ENCODE assay signal across 8 cellular contexts in genomic region chr10:112951349-112952281, GRCh38.
A peak's percentile ranks its signal among the peaks of the same experiment; 100 is the strongest.
DNase-seq lines count a peak whose midpoint lies in the region; TF ChIP-seq lines count a peak whose summit lies in the region.

No MANE protein-coding gene starts in this region.

- DNase-seq in ELF-1 (ENCODE audit: low read depth, low spot score): peak; percentile 84
- peak; percentile 49 for DNase-seq in NAMALWA (ENCODE audit: low spot score)
- peak; percentile 76 for DNase-seq in activated CD8-positive, alpha-beta memory T cell treated with anti-CD3 and anti-CD28 coated beads for 24 hours
- peak; percentile 83 for DNase-seq in epithelial cell of esophagus (ENCODE audit: low read depth)
- no peak for DNase-seq in NCI-H446 treated with DMSO at 0.1 percent for 48 hours (lab: John Stamatoyannopoulos, UW)
- no peak for DNase-seq in cortex of kidney (lab: John Stamatoyannopoulos, UW)

- peaks cover 20 to 44% of the 10 kb centered on the region in 2 donors for H3K4me1 ChIP-seq in mucosa of rectum (ENCODE audit: control insufficient read depth in 2 of 2, insufficient read depth in 2 of 2, low read length in 2 of 2)
- H3K4me1 ChIP-seq in subcutaneous abdominal adipose tissue (ENCODE audit: control insufficient read depth in 5 of 5, insufficient read depth in 5 of 5, low read length in 5 of 5): peaks cover 0 to 55% (median 36%) of the 10 kb centered on the region in 5 donors

- H3K27ac ChIP-seq in mucosa of rectum (ENCODE audit: low read depth in 2 of 2, low read length in 2 of 2) (peak overlapping the region; percentile 93 to 95), subcutaneous abdominal adipose tissue (ENCODE audit: low read depth, low read length) (peak overlapping the region; percentile 96)

- no peaks in the 10 kb centered on the region for H3K36me3 ChIP-seq in mucosa of rectum (ENCODE audit: control insufficient read depth in 2 of 2, insufficient read depth in 2 of 2, low read length in 2 of 2)
- no peaks in the 10 kb centered on the region for H3K36me3 ChIP-seq in subcutaneous abdominal adipose tissue (ENCODE audit: control insufficient read depth in 5 of 5, insufficient read depth in 5 of 5, low read length in 5 of 5)

- TF ChIP-seq CTCF in epithelial cell of esophagus (IDR thresholded peaks at IDR 0.05; ENCODE audit: insufficient read depth, low read depth, low read length, missing control alignments): no peak

- H3K27me3 ChIP-seq in mucosa of rectum (ENCODE audit: control insufficient read depth in 2 of 2, insufficient read depth in 2 of 2, low read length in 2 of 2) (no peaks in the 10 kb centered on the region), subcutaneous abdominal adipose tissue (ENCODE audit: control insufficient read depth in 5 of 5, insufficient read depth in 4 of 5, low read length in 5 of 5) (no peaks in the 10 kb centered on the region)

- H3K9ac ChIP-seq in mucosa of rectum (ENCODE audit: low read depth in 1 of 2, low read length in 2 of 2): peak overlapping the region; percentile 95 to 97
- H3K9ac ChIP-seq in subcutaneous abdominal adipose tissue (ENCODE audit: low read length in 5 of 5): peak overlapping the region; percentile 78 to 97 (median 82)

- peak overlapping the region; percentile 71 for H3K4me3 ChIP-seq in epithelial cell of esophagus (ENCODE audit: low read length)
- H3K4me3 ChIP-seq in mucosa of rectum (ENCODE audit: low read length in 2 of 2): peak overlapping the region; percentile 90 to 93
- peak overlapping the region; percentile 88 to 95 (median 92) for H3K4me3 ChIP-seq in subcutaneous abdominal adipose tissue (ENCODE audit: low read depth in 1 of 5, low read length in 5 of 5)

- H3K9me3 ChIP-seq in mucosa of rectum (ENCODE audit: control insufficient read depth in 2 of 2, low read length in 2 of 2) (no peaks in the 10 kb centered on the region), subcutaneous abdominal adipose tissue (ENCODE audit: control insufficient read depth in 5 of 5, low read length in 5 of 5) (no peaks in the 10 kb centered on the region)

Comparison
In these comparisons a context has a peak if more than half of its experiments do, and no peak if none do; other contexts are left out.
1. DNase-seq: peak in ELF-1 (single experiment), NAMALWA (single experiment), activated CD8-positive, alpha-beta memory T cell treated with anti-CD3 and anti-CD28 coated beads for 24 hours (single experiment) and epithelial cell of esophagus (single experiment); none in NCI-H446 treated with DMSO at 0.1 percent for 48 hours (single experiment) and cortex of kidney (single experiment).
2. Peak in every context shown above with its lines, with median percentiles within 50 percentile points of each other: H3K4me3 ChIP-seq.